Comparison of ENCODE assay signal across 21 cellular contexts in genomic region chr3:171851685-171852084, GRCh38. TPM values are rescaled to one million over a fixed set of nuclear protein-coding genes. Genes with fewer than 3 reads are reported as not detected.
DNase-seq lines count a peak whose midpoint lies in the region; ATAC-seq, FAIRE-seq and TF ChIP-seq lines count a peak whose summit lies in the region.
"Had no signal": no experiment of that assay in that cellular context is flagged by ENCODE, and none has a peak within 500 bp of the region (broad histone marks: within the 10 kb centered on the region; RNA-seq: fewer than 3 reads in every experiment).

No MANE protein-coding gene starts in this region.

- H3K27me3 ChIP-seq in upper lobe of right lung, result no peaks in the 10 kb centered on the region

- no peak overlapping the region for H3K4me3 ChIP-seq in upper lobe of right lung
- H3K4me3 ChIP-seq: thoracic aorta had no signal

- peaks cover 24% of the 10 kb centered on the region for H3K27me3 Mint-ChIP-seq in T-helper 17 cell
- H3K27me3 Mint-ChIP-seq in activated T-helper 17 cell treated with anti-CD3 and anti-CD28 coated beads, Interleukin-2, amount 50 U/mL, for 72 hours, result peaks cover 16% of the 10 kb centered on the region

- peak; percentile 42 for ATAC-seq in esophagus mucosa
- peak; percentile 73 for ATAC-seq in omental fat pad (ENCODE audit: low FRiP score)
- no peak for ATAC-seq in T-helper 17 cell
- ATAC-seq in upper lobe of right lung, result no peak
- ATAC-seq in activated T-helper 17 cell treated with anti-CD3 and anti-CD28 coated beads, Interleukin-2, amount 50 U/mL, for 72 hours (replicated peaks), result no peak
- ATAC-seq: left ventricle myocardium superior had no signal

- peak; percentile 98 for FAIRE-seq in H54 (lab: Jason Lieb, UNC)
- FAIRE-seq: G401.6, GM12892 had no signal

- no peaks in the 10 kb centered on the region for H3K36me3 ChIP-seq in upper lobe of right lung
- H3K36me3 ChIP-seq: thoracic aorta had no signal

- H3K9me3 Mint-ChIP-seq in activated T-helper 17 cell treated with anti-CD3 and anti-CD28 coated beads, Interleukin-2, amount 50 U/mL, for 72 hours, result peaks cover 5% of the 10 kb centered on the region

- H3K9me3 ChIP-seq in T-helper 17 cell (ENCODE audit: control insufficient read depth, low read length, poor library complexity, severe bottlenecking) (peaks cover 5% of the 10 kb centered on the region), upper lobe of right lung (peaks cover 6% of the 10 kb centered on the region)

- no peak overlapping the region for H3K27ac ChIP-seq in upper lobe of right lung
- H3K27ac ChIP-seq: thoracic aorta had no signal

- no peak overlapping the region for H3K27ac Mint-ChIP-seq in T-helper 17 cell
- no peak overlapping the region for H3K27ac Mint-ChIP-seq in activated T-helper 17 cell treated with anti-CD3 and anti-CD28 coated beads, Interleukin-2, amount 50 U/mL, for 72 hours
- H3K27ac Mint-ChIP-seq: activated naive CD8-positive, alpha-beta T cell treated with anti-CD3 and anti-CD28 coated beads, Interleukin-2, amount 10 ng/mL, durations not matched to agents 7 days and 5 days; activated T-helper 1 cell treated with anti-CD3 and anti-CD28 coated beads, Interleukin-12 subunit alpha, Interleukin-12 subunit beta, Interleukin-2, Interleukin-4 antibody, amounts not matched to agents 30 ng/mL and 10 ng/mL and 1 ng/mL, durations not matched to agents 14 hours and 24 hours and 36 hours had no signal

- no peak overlapping the region for H3K4me3 Mint-ChIP-seq in T-helper 17 cell
- H3K4me3 Mint-ChIP-seq in activated T-helper 17 cell treated with anti-CD3 and anti-CD28 coated beads, Interleukin-2, amount 50 U/mL, for 72 hours, result no peak overlapping the region
- H3K4me3 Mint-ChIP-seq: activated naive CD8-positive, alpha-beta T cell treated with anti-CD3 and anti-CD28 coated beads, Interleukin-2, amount 10 ng/mL, durations not matched to agents 7 days and 5 days; activated T-helper 1 cell treated with anti-CD3 and anti-CD28 coated beads, Interleukin-12 subunit alpha, Interleukin-12 subunit beta, Interleukin-2, Interleukin-4 antibody, amounts not matched to agents 30 ng/mL and 10 ng/mL and 1 ng/mL, durations not matched to agents 14 hours and 24 hours and 36 hours had no signal

- H3K4me1 Mint-ChIP-seq in T-helper 17 cell, result peaks cover 2% of the 10 kb centered on the region
- peaks cover 9% of the 10 kb centered on the region for H3K4me1 Mint-ChIP-seq in activated T-helper 17 cell treated with anti-CD3 and anti-CD28 coated beads, Interleukin-2, amount 50 U/mL, for 72 hours

- TF ChIP-seq CTCF in omental fat pad (IDR thresholded peaks at IDR 0.05) (no peak), upper lobe of right lung (IDR thresholded peaks at IDR 0.05) (no peak)

- TF ChIP-seq POLR2A in H54 (IDR thresholded peaks at IDR 0.05; ENCODE audit: low read depth, low read length), result no peak

- intact Hi-C loops in upper lobe of right lung (cut with DNase I), result no loop called here

- no peak for DNase-seq in H54 (ENCODE audit: insufficient read length, low spot score)
- peak; percentile 82 for DNase-seq in RKO (ENCODE audit: low spot score)
- no peak for DNase-seq in omental fat pad (ENCODE audit: low spot score)
- DNase-seq in T-helper 17 cell, result no peak
- no peak for DNase-seq in upper lobe of right lung
- DNase-seq in GDM1 (lab: John Stamatoyannopoulos, UW), result no peak
- DNase-seq: activated CD4-positive, CD25-positive, alpha-beta regulatory T cell treated with anti-CD3 and anti-CD28 coated beads, Interleukin-2, amount 50 U/mL, for 72 hours; activated naive CD8-positive, alpha-beta T cell treated with anti-CD3 and anti-CD28 coated beads, Interleukin-2, amount 10 ng/mL, durations not matched to agents 7 days and 5 days; Caco-2; left ventricle myocardium superior; NCI-H1436; occipital lobe; T-helper 9 cell had no signal

- H3K36me3 Mint-ChIP-seq in T-helper 17 cell (ENCODE audit: low read depth), result peaks cover 2% of the 10 kb centered on the region
- no peaks in the 10 kb centered on the region for H3K36me3 Mint-ChIP-seq in activated T-helper 17 cell treated with anti-CD3 and anti-CD28 coated beads, Interleukin-2, amount 50 U/mL, for 72 hours (ENCODE audit: low read depth)

- H3K4me1 ChIP-seq in upper lobe of right lung, result peaks cover 4% of the 10 kb centered on the region
- H3K4me1 ChIP-seq: Caco-2 had no signal

RNA-seq across cellular contexts. Expression of gene TMEM212, which starts 8.5 kb away (rescaled TPM):
- total RNA-seq in esophagus mucosa, result not detected
- not detected for total RNA-seq in omental fat pad
- not detected for total RNA-seq in T-helper 17 cell
- not detected for total RNA-seq in upper lobe of right lung
- total RNA-seq in activated T-helper 17 cell treated with anti-CD3 and anti-CD28 coated beads, Interleukin-2, amount 50 U/mL, for 72 hours, result not detected
- total RNA-seq: activated CD8-positive, alpha-beta memory T cell treated with anti-CD3 and anti-CD28 coated beads for 36 hours; activated naive CD8-positive, alpha-beta T cell treated with anti-CD3 and anti-CD28 coated beads, Interleukin-2, amount 10 ng/mL, durations not matched to agents 7 days and 5 days; activated T-helper 1 cell treated with anti-CD3 and anti-CD28 coated beads, Interleukin-12 subunit alpha, Interleukin-12 subunit beta, Interleukin-2, Interleukin-4 antibody, amounts not matched to agents 30 ng/mL and 10 ng/mL and 1 ng/mL, durations not matched to agents 14 hours and 24 hours and 36 hours; Caco-2; left ventricle myocardium superior; NCI-H460; occipital lobe; thoracic aorta had no signal

RNA-seq across cellular contexts. Expression of gene PLD1, which starts 41.4 kb away (rescaled TPM):
- total RNA-seq in esophagus mucosa (74.3 TPM), omental fat pad (10 to 100 TPM in 3 of 4 donors, 1 to 10 TPM in 1; 9.7 to 73.3 (median 33.2) TPM), T-helper 17 cell (1 to 10 TPM; 6.2 to 9.4 TPM), upper lobe of right lung (25.4 TPM)
- 10 to 100 TPM in 1 of 2 donors, 1 to 10 TPM in 1; 2.5 to 10.6 TPM for total RNA-seq in activated T-helper 17 cell treated with anti-CD3 and anti-CD28 coated beads, Interleukin-2, amount 50 U/mL, for 72 hours

Comparison
In these comparisons a context has a peak if more than half of its experiments do, and no peak if none do; other contexts are left out.
1. ATAC-seq: peak in esophagus mucosa (single experiment) and omental fat pad (single experiment); none in T-helper 17 cell (single experiment), upper lobe of right lung (single experiment) and activated T-helper 17 cell treated with anti-CD3 and anti-CD28 coated beads, Interleukin-2, amount 50 U/mL, for 72 hours (single experiment).